10 cellular contexts compared by ENCODE assay signal in the genomic region with DNA sequence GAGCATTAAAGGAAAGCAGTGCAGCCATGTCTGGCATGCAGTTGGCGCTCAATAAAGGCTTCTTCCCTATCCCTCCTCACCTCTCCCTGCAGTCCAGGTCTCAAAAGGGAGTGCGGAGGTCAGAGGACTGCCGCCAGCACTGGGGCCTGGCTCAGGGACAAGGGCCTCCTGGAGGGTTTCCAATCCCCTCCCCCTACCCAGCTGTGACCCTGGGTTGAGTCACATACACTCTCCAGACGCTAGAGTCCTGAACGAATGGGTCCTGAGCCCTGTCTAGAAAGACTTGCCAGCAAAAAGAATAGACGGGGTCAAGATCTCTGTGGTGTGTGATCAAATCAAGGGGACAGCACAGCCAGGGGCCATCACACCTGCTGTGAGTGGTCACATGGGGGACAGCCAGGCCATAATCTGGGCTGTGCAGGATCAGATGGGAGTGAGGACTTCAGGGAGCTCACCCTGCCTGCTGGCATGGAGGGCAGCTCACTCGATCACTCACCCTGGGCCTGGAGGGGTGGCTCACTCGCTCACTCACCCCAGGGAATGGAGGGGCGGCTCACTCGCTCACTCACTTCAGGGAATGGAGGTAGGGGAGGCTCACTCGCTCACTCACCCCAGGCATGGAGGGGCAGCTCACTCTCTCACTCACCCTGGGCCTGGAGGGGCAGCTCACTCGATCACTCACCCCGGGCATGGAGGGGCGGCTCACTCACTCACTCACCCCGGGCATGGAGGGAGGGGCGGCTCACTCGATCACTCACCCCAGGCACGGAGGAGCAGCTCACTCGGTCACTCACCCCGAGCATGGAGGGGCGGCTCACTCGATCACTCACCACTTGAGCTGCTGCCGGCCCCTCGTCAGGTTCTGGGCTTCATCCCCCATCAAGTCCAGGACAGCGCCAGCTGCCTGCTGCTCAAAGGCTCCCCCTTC. TPM values are rescaled to one million over a fixed set of nuclear protein-coding genes. Genes with fewer than 3 reads are reported as not detected.
DNase-seq lines count a peak whose midpoint lies in the region; ATAC-seq, FAIRE-seq and TF ChIP-seq lines count a peak whose summit lies in the region.
"Had no signal": no experiment of that assay in that cellular context is flagged by ENCODE, and none has a peak within 500 bp of the region (broad histone marks: within the 10 kb centered on the region; RNA-seq: fewer than 3 reads in every experiment).

No MANE protein-coding gene starts in this region.

- FAIRE-seq in GM19239 (lab: Jason Lieb, UNC): no peak

- CTCF ChIA-PET in HCT116 (lab: Charles Lee): interaction anchor here (0.9 to 1.3 kb wide), 3 partner anchors 9 to 263 kb away, joined by 3 to 10 read pairs (median 8); no protein-coding TSS in a partner anchor

- H3K9me3 ChIP-seq in HCT116 (ENCODE audit: control insufficient read depth in 1 of 2, insufficient read depth in 1 of 2, low read depth in 1 of 2, low read length in 2 of 2) (no peaks in the 10 kb centered on the region), osteoblast (ENCODE audit: low read depth, low read length) (no peaks in the 10 kb centered on the region)

- TF ChIP-seq CTCF in HCT116 (IDR thresholded peaks at IDR 0.05 in 2 of 3, conservative IDR thresholded peaks at IDR 0.05 in 1 of 3; ENCODE audit: borderline replicate concordance in 1 of 3, insufficient read depth in 1 of 3, low read depth in 2 of 3, low read length in 2 of 3) (no peak), osteoblast (IDR thresholded peaks at IDR 0.05; ENCODE audit: extremely low read depth, low read depth, low read length) (no peak)

- H4K20me1 ChIP-seq in HCT116 (ENCODE audit: insufficient read depth) (peaks cover 4% of the 10 kb centered on the region; the same call in 1 of the 2 replicates), osteoblast (ENCODE audit: insufficient read depth, low read length) (peaks cover 13% of the 10 kb centered on the region)

- TF ChIP-seq RAD21 in HCT116 (IDR thresholded peaks at IDR 0.05; ENCODE audit: low read depth): no peak

- H3K9me2 ChIP-seq in HCT116 (ENCODE audit: insufficient read depth): no peaks in the 10 kb centered on the region

- no peak overlapping the region for H3K4me2 ChIP-seq in HCT116 (ENCODE audit: low read length)
- H3K4me2 ChIP-seq in osteoblast (ENCODE audit: insufficient read depth, low read length): no peak overlapping the region

- no peak overlapping the region for H3K4me3 ChIP-seq in HCT116 (replicated peaks in 1 of 2; ENCODE audit: low read depth in 1 of 2, low read length in 2 of 2)
- no peak overlapping the region for H3K4me3 ChIP-seq in osteoblast (ENCODE audit: insufficient read depth, low read length)

- DNase-seq in HCT116 (ENCODE audit: low read depth, low spot score): no peak
- DNase-seq in RKO (ENCODE audit: low spot score): peak; percentile 32
- peak; percentile 6 for DNase-seq in fibroblast of peridontal ligament (ENCODE audit: extremely low read depth)
- DNase-seq in osteoblast (ENCODE audit: insufficient read length, low spot score, missing footprints): peak; percentile 94
- no peak for DNase-seq in HuH-7.5 (ENCODE audit: low spot score)
- DNase-seq in GM19239 (ENCODE audit: insufficient read length, low spot score): no peak
- DNase-seq: T-helper 1 cell had no signal

- POLR2A ChIA-PET in HCT116 (lab: Charles Lee): interaction anchor here (1.2 kb wide), 1 partner anchor 9 kb away, joined by 3 read pairs; no protein-coding TSS in a partner anchor

- peaks cover 0 to 10% of the 10 kb centered on the region in 2 experiments; a peak in 2 of 4 replicates for H3K4me1 ChIP-seq in HCT116 (ENCODE audit: control insufficient read depth in 1 of 2, insufficient read depth in 2 of 2, low read length in 2 of 2)
- H3K4me1 ChIP-seq in osteoblast (ENCODE audit: insufficient read depth, low read length): peaks cover 4% of the 10 kb centered on the region

- H3K27me3 ChIP-seq in HCT116 (ENCODE audit: insufficient read depth, low read length) (no peaks in the 10 kb centered on the region), osteoblast (ENCODE audit: insufficient read depth, low read length) (no peaks in the 10 kb centered on the region)

- H2AFZ ChIP-seq in HCT116 (ENCODE audit: low read depth, low read length, poor library complexity, severe bottlenecking) (no peak overlapping the region), osteoblast (ENCODE audit: low read length) (no peak overlapping the region)

- H3K27ac ChIP-seq in HCT116 (ENCODE audit: low read depth, low read length): peak overlapping the region; percentile 35; the same call in 1 of the 2 replicates
- H3K27ac ChIP-seq in osteoblast (ENCODE audit: low read depth, low read length): no peak overlapping the region

- intact Hi-C loops in HCT116 (cut with micrococcal nuclease): no loop called here

- no peak overlapping the region for H3K9ac ChIP-seq in HCT116 (ENCODE audit: low read length)

- RAD21 ChIA-PET in HCT116 (lab: Charles Lee; ENCODE audit: low non-redundant PET in 1 of 2, low total read pairs in 2 of 2, uncharacterized antibody in 2 of 2, unreplicated experiment in 2 of 2): interaction anchor here in 1 of 2 experiments (0.6 kb wide), 1 partner anchor 169 kb away, joined by 4 read pairs; no protein-coding TSS in a partner anchor

- ATAC-seq in HCT116 (no peak), GM21367 (IDR thresholded peaks at IDR 0.05; ENCODE audit: unreplicated experiment) (no peak)

- no peaks in the 10 kb centered on the region for H3K79me2 ChIP-seq in HCT116 (ENCODE audit: insufficient read depth, low read length)
- no peaks in the 10 kb centered on the region for H3K79me2 ChIP-seq in osteoblast (ENCODE audit: insufficient read depth, low read length)

- BruUV-seq in HCT116 (replicated peaks; lab: Mats Ljungman, UMichigan): no TSS peak

- H3K36me3 ChIP-seq in HCT116 (ENCODE audit: control insufficient read depth in 1 of 2, insufficient read depth in 2 of 2, low read length in 2 of 2): peaks cover 28 to 46% of the 10 kb centered on the region in 2 experiments
- H3K36me3 ChIP-seq in osteoblast (ENCODE audit: insufficient read depth, low read length): peaks cover 48% of the 10 kb centered on the region

- no peak for TF ChIP-seq POLR2A in HCT116 (IDR thresholded peaks at IDR 0.05; ENCODE audit: borderline replicate concordance, extremely low read depth, insufficient read depth, insufficient read length)

TF ChIP-seq in HCT116, 20 proteins besides CTCF, POLR2A, EP300 and RAD21 (continues in another document):
- no peak for TF ChIP-seq ELF1 (IDR thresholded peaks at IDR 0.05; ENCODE audit: borderline replicate concordance, low read depth)
- TF ChIP-seq JUND (IDR thresholded peaks at IDR 0.05): no peak
- TF ChIP-seq, protein P1, sequence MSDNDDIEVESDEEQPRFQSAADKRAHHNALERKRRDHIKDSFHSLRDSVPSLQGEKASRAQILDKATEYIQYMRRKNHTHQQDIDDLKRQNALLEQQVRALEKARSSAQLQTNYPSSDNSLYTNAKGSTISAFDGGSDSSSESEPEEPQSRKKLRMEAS (IDR thresholded peaks at IDR 0.05): no peak
- TF ChIP-seq SIN3A (IDR thresholded peaks at IDR 0.05; ENCODE audit: low read depth): no peak
- TF ChIP-seq ZFX (IDR thresholded peaks at IDR 0.05): no peak
- TF ChIP-seq, protein P2, sequence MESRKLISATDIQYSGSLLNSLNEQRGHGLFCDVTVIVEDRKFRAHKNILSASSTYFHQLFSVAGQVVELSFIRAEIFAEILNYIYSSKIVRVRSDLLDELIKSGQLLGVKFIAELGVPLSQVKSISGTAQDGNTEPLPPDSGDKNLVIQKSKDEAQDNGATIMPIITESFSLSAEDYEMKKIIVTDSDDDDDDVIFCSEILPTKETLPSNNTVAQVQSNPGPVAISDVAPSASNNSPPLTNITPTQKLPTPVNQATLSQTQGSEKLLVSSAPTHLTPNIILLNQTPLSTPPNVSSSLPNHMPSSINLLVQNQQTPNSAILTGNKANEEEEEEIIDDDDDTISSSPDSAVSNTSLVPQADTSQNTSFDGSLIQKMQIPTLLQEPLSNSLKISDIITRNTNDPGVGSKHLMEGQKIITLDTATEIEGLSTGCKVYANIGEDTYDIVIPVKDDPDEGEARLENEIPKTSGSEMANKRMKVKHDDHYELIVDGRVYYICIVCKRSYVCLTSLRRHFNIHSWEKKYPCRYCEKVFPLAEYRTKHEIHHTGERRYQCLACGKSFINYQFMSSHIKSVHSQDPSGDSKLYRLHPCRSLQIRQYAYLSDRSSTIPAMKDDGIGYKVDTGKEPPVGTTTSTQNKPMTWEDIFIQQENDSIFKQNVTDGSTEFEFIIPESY (IDR thresholded peaks at IDR 0.05; ENCODE audit: extremely low read depth, insufficient replicate concordance, low read length): no peak
- no peak for TF ChIP-seq CBX3 (IDR thresholded peaks at IDR 0.05; ENCODE audit: low read depth)

RNA-seq across cellular contexts. Expression of a gene that starts 12.8 kb away (rescaled TPM):
- total RNA-seq in HCT116 (2021; ENCODE audit: unreplicated experiment) (0.34 TPM), osteoblast (not detected in 2 replicates)
- polyA plus RNA-seq in HCT116 (2012): 0.17 and 0.40 TPM in 2 replicates
- total RNA-seq: dermis microvascular lymphatic vessel endothelial cell, progenitor cell of endocrine pancreas had no signal

RNA-seq across cellular contexts. Expression of a gene that starts 22.9 kb away (rescaled TPM):
- total RNA-seq in HCT116 (2021; ENCODE audit: unreplicated experiment): 110 TPM
- 69.3 and 81.2 TPM in 2 replicates for polyA plus RNA-seq in HCT116 (2012)
- total RNA-seq in osteoblast: 40.2 and 49.5 TPM in 2 replicates

RNA-seq across cellular contexts. Expression of a gene that starts 23.2 kb away (rescaled TPM):
- 20.7 TPM for total RNA-seq in HCT116 (2021; ENCODE audit: unreplicated experiment)
- polyA plus RNA-seq in HCT116 (2012): 14.2 and 15.8 TPM in 2 replicates
- 20.0 and 22.4 TPM in 2 replicates for total RNA-seq in osteoblast

RNA-seq across cellular contexts. Expression of a gene that starts 26.8 kb away (rescaled TPM):
- 16.0 TPM for total RNA-seq in HCT116 (2021; ENCODE audit: unreplicated experiment)
- 11.2 and 11.7 TPM in 2 replicates for polyA plus RNA-seq in HCT116 (2012)
- not detected in 2 replicates for total RNA-seq in osteoblast
- total RNA-seq: dermis microvascular lymphatic vessel endothelial cell had no signal

RNA-seq across cellular contexts. Expression of a gene that starts 58.9 kb away (rescaled TPM):
- 29.7 TPM for total RNA-seq in HCT116 (2021; ENCODE audit: unreplicated experiment)
- 23.5 and 29.4 TPM in 2 replicates for polyA plus RNA-seq in HCT116 (2012)
- total RNA-seq in osteoblast: 25.7 and 28.9 TPM in 2 replicates

Comparison
In these comparisons a context has a peak if more than half of its experiments do, and no peak if none do; other contexts are left out.
1. DNase-seq: peak in RKO (single experiment), fibroblast of peridontal ligament (single experiment) and osteoblast (single experiment); none in HCT116 (single experiment), HuH-7.5 (single experiment) and GM19239 (single experiment).